13 cellular contexts compared by ENCODE assay signal in the genomic region with DNA sequence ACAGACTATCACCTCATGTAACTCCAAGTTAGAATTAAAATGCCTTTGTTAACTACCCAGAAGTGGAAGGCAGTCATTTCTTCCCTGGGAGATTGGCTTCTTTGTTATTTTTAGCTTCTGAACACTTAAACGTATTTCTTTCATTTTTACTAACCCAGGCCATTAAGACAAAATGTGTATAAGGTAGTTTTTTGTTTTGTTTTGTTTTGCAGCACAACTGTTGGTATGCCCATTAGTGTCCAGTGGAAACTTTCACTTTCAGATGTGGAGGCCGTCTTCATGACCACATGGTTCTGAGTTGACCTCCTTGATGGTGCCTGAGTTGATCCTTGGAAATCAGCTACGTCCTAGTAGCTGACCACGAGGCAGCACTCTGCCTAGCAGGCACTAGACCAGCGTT.
DNase-seq lines count a peak whose midpoint lies in the region; ATAC-seq lines count a peak whose summit lies in the region.
"Had no signal": no experiment of that assay in that cellular context is flagged by ENCODE, and none has a peak within 500 bp of the region (broad histone marks: within the 10 kb centered on the region; RNA-seq: fewer than 3 reads in every experiment).

No MANE protein-coding gene starts in this region.

- H3K27ac Mint-ChIP-seq in stimulated activated memory B cell treated with anti-CD40 and anti-IgM and Interleukin-4, amounts not matched to agents 10 μg/mL and 1 μg/mL and 100 μg/mL, for 72 hours = no peak overlapping the region

- H3K4me1 ChIP-seq in right cardiac atrium (ENCODE audit: control insufficient read depth, insufficient read depth, low read length) = no peaks in the 10 kb centered on the region
- H3K4me1 ChIP-seq: parathyroid adenoma had no signal

- ATAC-seq in right cardiac atrium = peak in 1 of 2 donors; percentile 16
- no peak for ATAC-seq in Right ventricle myocardium inferior
- ATAC-seq in HG02642 (IDR thresholded peaks at IDR 0.05; ENCODE audit: poor library complexity, unreplicated experiment) = peak; percentile 56
- ATAC-seq in HG03575 (IDR thresholded peaks at IDR 0.05; ENCODE audit: extremely low read depth, insufficient number of reproducible peaks, low FRiP score, unreplicated experiment) = peak; percentile 41
- peak; percentile 25 for ATAC-seq in stimulated activated memory B cell treated with anti-CD40 and anti-IgM and Interleukin-4, amounts not matched to agents 10 μg/mL and 1 μg/mL and 100 μg/mL, for 72 hours
- ATAC-seq in GM19324 (IDR thresholded peaks at IDR 0.05; ENCODE audit: low FRiP score, unreplicated experiment) = no peak
- ATAC-seq: Panc1 had no signal

- H3K27me3 ChIP-seq in right cardiac atrium (ENCODE audit: control insufficient read depth, insufficient read depth) = no peaks in the 10 kb centered on the region

- no peaks in the 10 kb centered on the region for H3K9me3 Mint-ChIP-seq in stimulated activated memory B cell treated with anti-CD40 and anti-IgM and Interleukin-4, amounts not matched to agents 10 μg/mL and 1 μg/mL and 100 μg/mL, for 72 hours

- no peak overlapping the region for H3K4me3 ChIP-seq in right cardiac atrium (ENCODE audit: low read length)

- intact Hi-C loops in right cardiac atrium (cut with DNase I) (no loop called here), Right ventricle myocardium inferior (cut with DNase I) (loop anchor here (5.0 kb wide), 1 partner anchor 104 kb away; no protein-coding TSS in a partner anchor)

- 82% methylated on average over 5 of the region's 5 CpGs for WGBS in right cardiac atrium

- peak overlapping the region; percentile 6 for H3K27ac ChIP-seq in right cardiac atrium (ENCODE audit: low read length)
- H3K27ac ChIP-seq: parathyroid adenoma had no signal

- H3K36me3 Mint-ChIP-seq in stimulated activated memory B cell treated with anti-CD40 and anti-IgM and Interleukin-4, amounts not matched to agents 10 μg/mL and 1 μg/mL and 100 μg/mL, for 72 hours = no peaks in the 10 kb centered on the region

- no peak for DNase-seq in right cardiac atrium
- DNase-seq in Right ventricle myocardium inferior (ENCODE audit: missing footprints) = no peak
- DNase-seq in CD1c-positive myeloid dendritic cell (ENCODE audit: extremely low spot score) = no peak
- DNase-seq in NCI-H2196 (lab: John Stamatoyannopoulos, UW; ENCODE audit: unreplicated experiment) = no peak
- DNase-seq: activated effector memory CD4-positive, alpha-beta T cell treated with Interleukin-2 at 50 U/mL for 16 hours; left colon; NCI-H1417 treated with DMSO at 0.1 percent for 48 hours had no signal

- peaks cover 24% of the 10 kb centered on the region for H3K4me1 Mint-ChIP-seq in stimulated activated memory B cell treated with anti-CD40 and anti-IgM and Interleukin-4, amounts not matched to agents 10 μg/mL and 1 μg/mL and 100 μg/mL, for 72 hours

- H3K9me3 ChIP-seq in right cardiac atrium (ENCODE audit: control insufficient read depth, low read length) = no peaks in the 10 kb centered on the region

- H3K4me3 Mint-ChIP-seq in stimulated activated memory B cell treated with anti-CD40 and anti-IgM and Interleukin-4, amounts not matched to agents 10 μg/mL and 1 μg/mL and 100 μg/mL, for 72 hours = no peak overlapping the region

- no peaks in the 10 kb centered on the region for H3K27me3 Mint-ChIP-seq in stimulated activated memory B cell treated with anti-CD40 and anti-IgM and Interleukin-4, amounts not matched to agents 10 μg/mL and 1 μg/mL and 100 μg/mL, for 72 hours

Comparison
In these comparisons a context has a peak if more than half of its experiments do, and no peak if none do; other contexts are left out.
1. ATAC-seq: peak in HG02642 (single experiment), HG03575 (single experiment) and stimulated activated memory B cell treated with anti-CD40 and anti-IgM and Interleukin-4, amounts not matched to agents 10 μg/mL and 1 μg/mL and 100 μg/mL, for 72 hours (single experiment); none in Right ventricle myocardium inferior (single experiment) and GM19324 (single experiment).